1 cellular context compared by ENCODE assay signal in genomic region chr19:6528544-6529121, GRCh38.
TF ChIP-seq lines count a peak whose summit lies in the region.

No MANE protein-coding gene starts in this region.

TF ChIP-seq in H1, 55 proteins besides CTCF, POLR2A, EP300 and RAD21 (continued from another document):
- TF ChIP-seq JUN (IDR thresholded peaks at IDR 0.05; ENCODE audit: low read depth, low read length), result no peak
- no peak for TF ChIP-seq BACH1 (IDR thresholded peaks at IDR 0.05; ENCODE audit: low read length)
- no peak for TF ChIP-seq RXRA (IDR thresholded peaks at IDR 0.05; ENCODE audit: insufficient read depth, low read depth, low read length)
- TF ChIP-seq CREB1 (IDR thresholded peaks at IDR 0.05), result no peak
- TF ChIP-seq E2F6 (IDR thresholded peaks at IDR 0.05), result no peak
- TF ChIP-seq PHF8 (conservative IDR thresholded peaks at IDR 0.05; ENCODE audit: low read depth, low read length), result no peak
- TF ChIP-seq CEBPB (IDR thresholded peaks at IDR 0.05; ENCODE audit: low read depth, low read length), result no peak
- no peak for TF ChIP-seq TCF12 (IDR thresholded peaks at IDR 0.05; ENCODE audit: low read depth, low read length)
- no peak for TF ChIP-seq BCL11A (IDR thresholded peaks at IDR 0.05; ENCODE audit: low read depth in 2 of 2, low read length in 2 of 2)
- TF ChIP-seq SRF (IDR thresholded peaks at IDR 0.05; ENCODE audit: low read depth, low read length), result no peak
- TF ChIP-seq MAX (IDR thresholded peaks at IDR 0.05), result no peak
- no peak for TF ChIP-seq KDM1A (IDR thresholded peaks at IDR 0.05; ENCODE audit: borderline replicate concordance, low read length)
